ENCODE assay signal across 35 cellular contexts in genomic region chr5:68846828-68847227, GRCh38.
"Had no signal": no experiment of that assay in that cellular context is flagged by ENCODE, and none has a peak within 500 bp of the region (broad histone marks: within the 10 kb centered on the region; RNA-seq: fewer than 3 reads in every experiment).

No MANE protein-coding gene starts in this region.

- H3K4me3 ChIP-seq: MG63 had no signal

- H3K9me3 ChIP-seq: MG63 had no signal

- DNase-seq: Karpas-422, Kasumi-1, MG63, MM.1S, MV-4-11, NCI-H1048, NCI-H1092, NCI-H1092 treated with DMSO at 0.1 percent for 48 hours, NCI-H1105, NCI-H1105 treated with DMSO at 0.1 percent for 48 hours, NCI-H1417, NCI-H1417 treated with DMSO at 0.1 percent for 48 hours, NCI-H1436, NCI-H1436 treated with DMSO at 0.1 percent for 48 hours, NCI-H146, NCI-H1694, NCI-H1694 treated with DMSO at 0.1 percent for 48 hours, NCI-H187, NCI-H187 treated with DMSO at 0.1 percent for 48 hours, NCI-H1930, NCI-H2029, NCI-H2029 treated with DMSO at 0.1 percent for 48 hours, NCI-H2081, NCI-H2081 treated with DMSO at 0.1 percent for 48 hours, NCI-H2107, NCI-H2171, NCI-H2171 treated with DMSO at 0.1 percent for 48 hours, NCI-H2227 treated with DMSO at 0.1 percent for 48 hours, NCI-H226, NCI-H345, NCI-H446, NCI-H446 treated with DMSO at 0.1 percent for 48 hours, NCI-H510A, NCI-H510A treated with DMSO at 0.1 percent for 48 hours, NCI-H524 had no signal

- H3K36me3 ChIP-seq: MG63 had no signal

- H3K27me3 ChIP-seq: MG63 had no signal
